ENCODE assay signal across 12 cellular contexts in the genomic region with DNA sequence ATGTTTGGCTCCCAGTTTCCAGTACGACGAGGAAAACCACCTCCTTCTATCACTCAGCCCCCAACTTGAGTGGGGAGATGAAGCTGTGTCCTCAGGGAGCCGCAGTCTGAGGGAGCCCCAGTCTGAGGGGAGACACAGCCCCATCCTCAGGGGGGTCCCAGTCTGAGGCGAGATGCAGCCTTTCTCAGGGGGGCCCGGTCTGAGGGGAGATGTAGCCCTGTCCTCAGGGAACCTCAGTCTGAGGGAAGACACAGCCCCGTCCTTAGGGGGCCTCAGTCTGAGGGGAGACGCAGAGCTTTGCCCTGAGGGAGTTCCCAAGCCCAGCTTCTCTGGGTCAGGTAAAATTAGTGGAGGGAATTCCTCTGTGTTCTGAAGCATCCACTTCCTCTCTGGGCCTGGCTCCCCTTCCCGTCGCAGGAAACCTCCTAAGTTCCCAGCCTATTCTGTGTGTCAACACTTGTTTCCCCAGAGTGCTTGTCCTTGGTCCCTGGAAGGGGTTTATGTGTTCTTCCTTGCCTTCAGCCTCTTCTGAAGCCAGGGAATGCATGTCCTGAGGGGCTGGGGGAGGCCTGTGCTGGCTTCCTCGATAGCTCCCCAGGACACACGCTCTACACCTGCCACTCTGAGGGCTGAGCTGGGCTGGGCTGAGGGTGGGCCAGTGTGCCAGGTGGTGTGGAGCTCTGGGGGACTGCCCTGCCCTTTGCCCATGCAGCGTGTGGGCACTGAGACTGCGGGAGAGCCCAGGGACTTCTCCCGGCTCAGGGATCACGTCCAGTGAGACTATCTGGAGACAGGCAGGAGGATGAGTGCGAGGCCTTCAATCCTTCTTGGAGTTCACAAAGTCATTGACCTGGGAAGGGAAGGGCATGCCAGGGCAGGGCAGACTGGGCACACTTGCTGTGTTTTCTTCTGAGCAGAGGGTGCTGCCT. TPM values are rescaled to one million over a fixed set of nuclear protein-coding genes. Genes with fewer than 3 reads are reported as not detected.
DNase-seq lines count a peak whose midpoint lies in the region; ATAC-seq and TF ChIP-seq lines count a peak whose summit lies in the region.
"Had no signal": no experiment of that assay in that cellular context is flagged by ENCODE, and none has a peak within 500 bp of the region (broad histone marks: within the 10 kb centered on the region; RNA-seq: fewer than 3 reads in every experiment).

No MANE protein-coding gene starts in this region.

- peak overlapping the region; percentile 54 for H3K9ac ChIP-seq in endocrine pancreas (ENCODE audit: control insufficient read depth, insufficient read depth, low read length)
- no peak overlapping the region for H3K9ac ChIP-seq in mesendoderm (ENCODE audit: low read length)

- no peak overlapping the region for H2BK15ac ChIP-seq in mesendoderm (replicated peaks; ENCODE audit: low read depth)

- no peaks in the 10 kb centered on the region for H3K79me1 ChIP-seq in mesendoderm (ENCODE audit: low read length)

- H3K27ac ChIP-seq in mesendoderm (ENCODE audit: low read depth, low read length): no peak overlapping the region
- no peak overlapping the region for H3K27ac ChIP-seq in effector memory CD4-positive, alpha-beta T cell (ENCODE audit: insufficient read depth, low read length, poor library complexity, severe bottlenecking)

- H4K8ac ChIP-seq in mesendoderm (ENCODE audit: low read depth, low read length): no peak overlapping the region

- no CpG with 5 or more reads among the region's 16 CpGs for WGBS in mesendoderm (ENCODE audit: extremely low coverage, insufficient coverage, low lambda C conversion rate)

- H3K18ac ChIP-seq in mesendoderm (ENCODE audit: low read length): no peak overlapping the region

- no peak overlapping the region for H3K4ac ChIP-seq in mesendoderm (ENCODE audit: low read depth, low read length)

- no peak overlapping the region for H3K4me2 ChIP-seq in mesendoderm (ENCODE audit: low read length)

- H3K23ac ChIP-seq in mesendoderm (ENCODE audit: low read length): no peak overlapping the region

- no peak overlapping the region for H2BK120ac ChIP-seq in mesendoderm (ENCODE audit: low read depth, low read length)

- H4K5ac ChIP-seq in mesendoderm (ENCODE audit: low read length): no peak overlapping the region

- DNase-seq in mesendoderm (peak; percentile 29), mucosa of gallbladder (ENCODE audit: low spot score) (no peak)
- DNase-seq in effector memory CD4-positive, alpha-beta T cell: no peak
- no peak for DNase-seq in effector CD8-positive, alpha-beta T cell (lab: John Stamatoyannopoulos, UW)
- DNase-seq: BE2C, NCI-H1436 treated with DMSO at 0.1 percent for 48 hours, NCI-H2227 treated with DMSO at 0.1 percent for 48 hours had no signal

- no peaks in the 10 kb centered on the region for H3K79me2 ChIP-seq in mesendoderm (ENCODE audit: control insufficient read depth, insufficient read depth, low read length)

- H3K27me3 ChIP-seq in endocrine pancreas (ENCODE audit: control insufficient read depth, insufficient read depth, low read length) (no peaks in the 10 kb centered on the region), mesendoderm (ENCODE audit: insufficient read depth, low read length, poor library complexity) (no peaks in the 10 kb centered on the region)
- no peaks in the 10 kb centered on the region for H3K27me3 ChIP-seq in effector memory CD4-positive, alpha-beta T cell (replicated peaks; ENCODE audit: control insufficient read depth, insufficient read depth, low read length, poor library complexity, severe bottlenecking)
- H3K27me3 ChIP-seq: BE2C had no signal

- H3K4me1 ChIP-seq in endocrine pancreas (ENCODE audit: control insufficient read depth, insufficient read depth, low read length) (peaks cover 7% of the 10 kb centered on the region), mesendoderm (ENCODE audit: control insufficient read depth, low read depth, low read length) (peaks cover 2% of the 10 kb centered on the region)
- H3K4me1 ChIP-seq in effector memory CD4-positive, alpha-beta T cell (ENCODE audit: control insufficient read depth, insufficient read depth, low read length, poor library complexity, severe bottlenecking): no peaks in the 10 kb centered on the region

- H3K4me3 ChIP-seq in endocrine pancreas (ENCODE audit: control insufficient read depth, insufficient read depth, low read length) (peak overlapping the region; percentile 29), mesendoderm (ENCODE audit: low read length) (no peak overlapping the region)
- no peak overlapping the region for H3K4me3 ChIP-seq in effector memory CD4-positive, alpha-beta T cell (ENCODE audit: insufficient read depth, low read depth, low read length, poor library complexity, severe bottlenecking)

- H3K56ac ChIP-seq in mesendoderm (ENCODE audit: low read length): peak overlapping the region; percentile 45

- no peaks in the 10 kb centered on the region for H3K9me3 ChIP-seq in endocrine pancreas (ENCODE audit: control insufficient read depth, low read length)
- H3K9me3 ChIP-seq in effector memory CD4-positive, alpha-beta T cell (ENCODE audit: control insufficient read depth, low read length): no peaks in the 10 kb centered on the region
- H3K9me3 ChIP-seq: BE2C had no signal

- no peak for ATAC-seq in HG03439 (IDR thresholded peaks at IDR 0.05; ENCODE audit: unreplicated experiment)
- ATAC-seq: SK-N-SH treated with all-trans-retinoic acid at 6 μM for 48 hours had no signal

- no peaks in the 10 kb centered on the region for H3K36me3 ChIP-seq in endocrine pancreas (ENCODE audit: control insufficient read depth, insufficient read depth, low read length)
- H3K36me3 ChIP-seq in mesendoderm (ENCODE audit: control insufficient read depth, insufficient read depth, low read length): no peaks in the 10 kb centered on the region
- H3K36me3 ChIP-seq in effector memory CD4-positive, alpha-beta T cell (ENCODE audit: control insufficient read depth, insufficient read depth, low read length): no peaks in the 10 kb centered on the region
- H3K36me3 ChIP-seq: BE2C had no signal

- no peak overlapping the region for H2BK5ac ChIP-seq in mesendoderm (ENCODE audit: low read length)

- peak overlapping the region; percentile 38 for H2AK5ac ChIP-seq in mesendoderm (ENCODE audit: low read length)

TF ChIP-seq in PFSK-1, 5 proteins besides CTCF, POLR2A, EP300 and RAD21:
- TF ChIP-seq TAF1 (IDR thresholded peaks at IDR 0.05; ENCODE audit: borderline replicate concordance, insufficient read depth, low read length) (no peak), POLR2AphosphoS5 (IDR thresholded peaks at IDR 0.05; ENCODE audit: low read depth, low read length) (no peak), FOXP2 (optimal IDR thresholded peaks at IDR 0.05; ENCODE audit: borderline replicate concordance, extremely low read depth, extremely low read length, insufficient read depth) (peak; percentile 39)

RNA-seq across cellular contexts. Expression of a gene that starts 55.4 kb away (rescaled TPM):
- polyA plus RNA-seq in PFSK-1 (2012; ENCODE audit: insufficient read length, low read depth): 492 TPM
- polyA plus RNA-seq in mesendoderm (2013, experiment 1 of 2): 27.0 TPM
- 29.4 TPM for polyA plus RNA-seq in mesendoderm (2013, experiment 2 of 2)
- total RNA-seq in mucosa of gallbladder: 420 TPM
- polyA plus RNA-seq: CD8-positive, alpha-beta memory T cell had no signal
